Comparison of ENCODE assay signal across 8 cellular contexts in genomic region chr10:28302012-28302667, GRCh38. TPM values are rescaled to one million over a fixed set of nuclear protein-coding genes. Genes with fewer than 3 reads are reported as not detected.
DNase-seq lines count a peak whose midpoint lies in the region; ATAC-seq, FAIRE-seq and TF ChIP-seq lines count a peak whose summit lies in the region.

No MANE protein-coding gene starts in this region.

- peaks cover 0 to 8% of the 10 kb centered on the region in 2 donors for H3K4me1 ChIP-seq in ascending aorta
- no peaks in the 10 kb centered on the region for H3K4me1 ChIP-seq in stomach smooth muscle (ENCODE audit: control insufficient read depth, insufficient read depth, low read length)

- H3K27ac ChIP-seq in ascending aorta (peak overlapping the region; percentile 94 to 96), stomach smooth muscle (ENCODE audit: low read length) (peak overlapping the region; percentile 69)

- ATAC-seq in GM19395 (IDR thresholded peaks at IDR 0.05; ENCODE audit: unreplicated experiment) = peak; percentile 1

- H3K9me3 ChIP-seq in ascending aorta = no peaks in the 10 kb centered on the region
- H3K9me3 ChIP-seq in stomach smooth muscle (ENCODE audit: control insufficient read depth in 2 of 2, low read length in 2 of 2) = no peaks in the 10 kb centered on the region

- H3K4me3 ChIP-seq in ascending aorta (peak overlapping the region; percentile 81 to 90), kidney epithelial cell (ENCODE audit: low read depth, low read length) (peak overlapping the region; percentile 72), stomach smooth muscle (ENCODE audit: low read length in 2 of 2) (peak overlapping the region; percentile 78 to 82)

- no peaks in the 10 kb centered on the region for H3K27me3 ChIP-seq in ascending aorta
- H3K27me3 ChIP-seq in kidney epithelial cell (ENCODE audit: control insufficient read depth, insufficient read depth, low read length) = peaks cover 12% of the 10 kb centered on the region
- H3K27me3 ChIP-seq in stomach smooth muscle (ENCODE audit: control insufficient read depth in 1 of 2, insufficient read depth in 2 of 2, low read length in 2 of 2) = no peaks in the 10 kb centered on the region

- DNase-seq in KG1 (lab: John Stamatoyannopoulos, UW) (peak; percentile 6), ascending aorta (ENCODE audit: low spot score in 2 of 2) (peak in 1 of 2 donors; percentile 82), kidney epithelial cell (ENCODE audit: low read depth) (no peak), NCI-H1694 (lab: John Stamatoyannopoulos, UW) (no peak), HTR-8/SVneo (ENCODE audit: insufficient read length, low spot score) (no peak), posterior vena cava (ENCODE audit: low spot score) (no peak)

- FAIRE-seq in HTR-8/SVneo (lab: Jason Lieb, UNC) = no peak

- TF ChIP-seq CTCF in ascending aorta (IDR thresholded peaks at IDR 0.05) = peak in 1 of 3 experiments; percentile 15
- no peak for TF ChIP-seq CTCF in kidney epithelial cell (IDR thresholded peaks at IDR 0.05; ENCODE audit: insufficient read depth, low read length, poor library complexity, severe bottlenecking)

- intact Hi-C loops in ascending aorta (cut with DNase I) = loop anchor here (1.0 to 10.0 kb wide), 6 partner anchors 21 to 797 kb away; partner anchors contain the start of genes MKX, RAB18 and WAC
- intact Hi-C loops in posterior vena cava (cut with DNase I) = loop anchor here in 1 of 2 donors (5.0 kb wide), 2 partner anchors 50 to 80 kb away; no protein-coding TSS in a partner anchor

- no peaks in the 10 kb centered on the region for H3K36me3 ChIP-seq in ascending aorta
- no peaks in the 10 kb centered on the region for H3K36me3 ChIP-seq in kidney epithelial cell (ENCODE audit: control insufficient read depth, insufficient read depth, low read length)
- no peaks in the 10 kb centered on the region for H3K36me3 ChIP-seq in stomach smooth muscle (ENCODE audit: control insufficient read depth in 2 of 2, insufficient read depth in 2 of 2, low read length in 2 of 2)

- H3K9ac ChIP-seq in stomach smooth muscle (ENCODE audit: low read length in 2 of 2) = peak overlapping the region; percentile 51 to 76

RNA-seq across cellular contexts. Expression of gene MPP7, which starts 0.7 kb away (rescaled TPM):
- total RNA-seq in ascending aorta = 43.9 TPM
- total RNA-seq in kidney epithelial cell = 2.3 and 2.4 TPM in 2 replicates
- 10 to 100 TPM; 37.1 to 58.6 TPM for total RNA-seq in posterior vena cava

Comparison
In these comparisons a context has a peak if more than half of its experiments do, and no peak if none do; other contexts are left out.
1. RNA of gene MPP7, which starts 0.7 kb away (total RNA-seq): 37.1 to 58.6 TPM in posterior vena cava and 43.9 TPM in ascending aorta (single experiment); 2.3 to 2.4 TPM in kidney epithelial cell; every median in the first group is over 10 times any median in the second.
2. Peak in every context shown above with its lines, with median percentiles within 50 percentile points of each other: H3K4me3 ChIP-seq.